In genomic region chr13:73119612-73120011, GRCh38 we compare ENCODE assay signal across 20 cellular contexts.
"Had no signal": no experiment of that assay in that cellular context is flagged by ENCODE, and none has a peak within 500 bp of the region (broad histone marks: within the 10 kb centered on the region; RNA-seq: fewer than 3 reads in every experiment).

No MANE protein-coding gene starts in this region.

- H3K4me3 ChIP-seq: cardiac muscle cell, MG63 had no signal

- H3K36me3 ChIP-seq: brain microvascular endothelial cell, cardiac muscle cell, MG63 had no signal

- H3K9me3 ChIP-seq: MG63 had no signal

- DNase-seq: activated CD4-positive, CD25-positive, alpha-beta regulatory T cell; activated CD8-positive, alpha-beta memory T cell treated with anti-CD3 and anti-CD28 coated beads, Interleukin-2, amount 50 U/mL, for 4 hours; activated CD8-positive, alpha-beta T cell treated with anti-CD3 and anti-CD28 coated beads for 36 hours; activated gamma-delta T cell treated with Interleukin-2 at 50 U/mL for 16 hours; activated naive CD4-positive, alpha-beta T cell treated with anti-CD3 and anti-CD28 coated beads, Interleukin-2, amount 10 ng/mL, durations not matched to agents 7 days and 5 days; activated naive CD8-positive, alpha-beta T cell treated with anti-CD3 and anti-CD28 coated beads for 36 hours; activated T-cell treated with anti-CD3 and anti-CD28 coated beads, Interleukin-2, amount 50 U/mL, for 72 hours; brain microvascular endothelial cell; MG63; NCI-H1048; NCI-H2029; NCI-H2107; NCI-H446; NCI-H524; NCI-H774; NK-92 treated with Interleukin-12 subunit alpha and Interleukin-12 subunit beta, amount 100 ng/mL, for 24 hours; RPMI8226; T-helper 1 cell had no signal

- H3K27ac ChIP-seq: brain microvascular endothelial cell, cardiac muscle cell, VCaP had no signal

- H3K27me3 ChIP-seq: brain microvascular endothelial cell, cardiac muscle cell, MG63 had no signal
